Comparison of ENCODE assay signal across 8 cellular contexts in genomic region chr21:45404726-45405270, GRCh38. TPM values are rescaled to one million over a fixed set of nuclear protein-coding genes. Genes with fewer than 3 reads are reported as not detected.
DNase-seq lines count a peak whose midpoint lies in the region; ATAC-seq and TF ChIP-seq lines count a peak whose summit lies in the region.

TSS of gene COL18A1 (plus strand) at chr21:45405165. CDS start at chr21:45405231, 66 bp downstream.

- H3K9ac ChIP-seq in BLaER1 treated with 17β-estradiol and CSF1 and Interleukin-3, amounts not matched to agents 10 nM and 100 nM: peak within 1 kb of the TSS in 9 of 11 experiments; percentile 12 to 60 (median 37); a peak in 12 of 22 replicates

- ATAC-seq in HG02852 (IDR thresholded peaks at IDR 0.05; ENCODE audit: unreplicated experiment): no peak
- no peak for ATAC-seq in GM18520 (IDR thresholded peaks at IDR 0.05; ENCODE audit: unreplicated experiment)

- peaks cover 0 to 14% (median 10%) of the 10 kb centered on the region in 3 donors for H3K9me3 Mint-ChIP-seq in IgD-negative memory B cell
- H3K9me3 Mint-ChIP-seq in nephron: peaks cover 11% of the 10 kb centered on the region
- no peaks in the 10 kb centered on the region for H3K9me3 Mint-ChIP-seq in type B pancreatic cell

- H3K4me1 Mint-ChIP-seq in IgD-negative memory B cell (peaks cover 5 to 6% (median 5%) of the 10 kb centered on the region in 3 donors), nephron (peaks cover 46% of the 10 kb centered on the region), type B pancreatic cell (ENCODE audit: unreplicated experiment) (peaks cover 34% of the 10 kb centered on the region)

- H3K4me3 Mint-ChIP-seq in IgD-negative memory B cell: peak within 1 kb of the TSS; percentile 46 to 95 (median 82)
- peak within 1 kb of the TSS; percentile 89 to 95 (median 91) for H3K4me3 Mint-ChIP-seq in nephron
- H3K4me3 Mint-ChIP-seq in type B pancreatic cell: peak within 1 kb of the TSS; percentile 94

- H3K27ac Mint-ChIP-seq in IgD-negative memory B cell: peak within 1 kb of the TSS in 1 of 3 donors; percentile 76
- peak within 1 kb of the TSS; percentile 89 to 93 (median 92) for H3K27ac Mint-ChIP-seq in nephron
- H3K27ac Mint-ChIP-seq in type B pancreatic cell: peak within 1 kb of the TSS; percentile 90

- H3K9me3 ChIP-seq in BLaER1 treated with 17β-estradiol and CSF1 and Interleukin-3, amounts not matched to agents 10 nM and 100 nM (replicated peaks in 1 of 11): peaks cover 7 to 21% (median 14%) of the 10 kb centered on the region in 11 experiments; a peak in 21 of 22 replicates

- H3K36me3 Mint-ChIP-seq in IgD-negative memory B cell (peaks cover 2% of the 10 kb centered on the region), nephron (ENCODE audit: low read depth) (peaks cover 5% of the 10 kb centered on the region), type B pancreatic cell (peaks cover 6% of the 10 kb centered on the region)

- peak within 1 kb of the TSS; percentile 86 to 97 (median 89) for H3K4me2 ChIP-seq in BLaER1 treated with 17β-estradiol and CSF1 and Interleukin-3, amounts not matched to agents 10 nM and 100 nM

- peaks cover 76 to 86% (median 78%) of the 10 kb centered on the region in 11 experiments for H3K27me3 ChIP-seq in BLaER1 treated with 17β-estradiol and CSF1 and Interleukin-3, amounts not matched to agents 10 nM and 100 nM

- peaks cover 0 to 68% (median 36%) of the 10 kb centered on the region in 11 experiments; a peak in 18 of 22 replicates for H4K20me1 ChIP-seq in BLaER1 treated with 17β-estradiol and CSF1 and Interleukin-3, amounts not matched to agents 10 nM and 100 nM

- H3K4me1 ChIP-seq in BLaER1 treated with 17β-estradiol and CSF1 and Interleukin-3, amounts not matched to agents 10 nM and 100 nM: peaks cover 16 to 35% (median 23%) of the 10 kb centered on the region in 10 experiments

- DNase-seq in activated T-cell treated with anti-CD3 and anti-CD28 coated beads for 48 hours (ENCODE audit: low read depth) (peak; percentile 53), fibroblast of mammary gland (ENCODE audit: low read depth) (peak; percentile 26), type B pancreatic cell (ENCODE audit: extremely low spot score, unreplicated experiment) (no peak)

- H3K36me3 ChIP-seq in BLaER1 treated with 17β-estradiol and CSF1 and Interleukin-3, amounts not matched to agents 10 nM and 100 nM: no peaks in the 10 kb centered on the region

- H3K27ac ChIP-seq in BLaER1 treated with 17β-estradiol and CSF1 and Interleukin-3, amounts not matched to agents 10 nM and 100 nM: no peak within 1 kb of the TSS

- peak within 1 kb of the TSS; percentile 46 to 69 (median 58) for H3K4me3 ChIP-seq in BLaER1 treated with 17β-estradiol and CSF1 and Interleukin-3, amounts not matched to agents 10 nM and 100 nM
- H3K4me3 ChIP-seq in fibroblast of mammary gland (ENCODE audit: control insufficient read depth, low read depth, low read length): peak within 1 kb of the TSS; percentile 47

- H3K27me3 Mint-ChIP-seq in IgD-negative memory B cell (peaks cover 55% of the 10 kb centered on the region), nephron (ENCODE audit: low read depth) (peaks cover 20% of the 10 kb centered on the region), type B pancreatic cell (peaks cover 14% of the 10 kb centered on the region)

- TF ChIP-seq CTCF in fibroblast of mammary gland (conservative IDR thresholded peaks at IDR 0.05; ENCODE audit: control insufficient read depth, insufficient read depth, low read depth, low read length) (no peak), nephron (IDR thresholded peaks at IDR 0.05; ENCODE audit: unreplicated experiment in 3 of 3) (no peak), type B pancreatic cell (conservative IDR thresholded peaks at IDR 0.05) (no peak)

RNA-seq across cellular contexts. Expression of gene COL18A1, which starts in this region (rescaled TPM):
- polyA plus RNA-seq in IgD-negative memory B cell: 4.0 TPM
- total RNA-seq in type B pancreatic cell (ENCODE audit: low replicate concordance): 150 and 168 TPM in 2 replicates
